8 cellular contexts compared by ENCODE assay signal in the genomic region with DNA sequence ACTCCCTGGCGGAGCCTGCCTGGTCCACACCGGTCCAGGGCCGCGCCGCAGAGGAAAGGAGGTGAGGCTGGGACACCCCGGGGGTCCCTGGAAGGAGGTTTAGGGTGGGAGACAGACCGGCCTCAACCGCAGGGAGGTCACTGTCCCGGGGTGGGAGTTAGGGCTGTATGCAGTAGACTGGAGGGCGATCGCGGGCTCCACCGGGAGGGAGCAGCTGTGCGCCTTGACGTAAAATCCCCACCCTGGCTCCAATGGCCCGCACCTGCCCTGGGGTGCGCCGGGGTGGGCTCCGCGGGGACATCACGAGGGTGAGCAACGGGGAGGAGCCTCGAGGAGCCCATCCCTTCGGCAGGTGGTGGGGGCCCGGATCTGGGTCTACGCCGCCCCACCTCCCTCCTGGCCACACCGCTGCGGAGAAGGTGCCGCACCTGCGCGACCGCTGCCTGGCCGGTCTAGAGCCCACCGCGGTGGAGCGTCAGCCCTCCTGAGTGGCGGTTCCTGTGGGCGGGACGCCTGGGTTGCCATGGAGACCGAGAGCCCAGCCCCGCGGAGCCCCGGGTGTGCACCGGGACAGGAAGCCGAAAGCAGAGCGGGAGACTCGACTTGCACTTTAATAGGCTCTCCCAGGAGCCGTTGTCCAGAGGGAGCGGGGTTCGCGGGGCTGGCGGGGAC.
DNase-seq lines count a peak whose midpoint lies in the region; ATAC-seq, FAIRE-seq and TF ChIP-seq lines count a peak whose summit lies in the region.
"Had no signal": no experiment of that assay in that cellular context is flagged by ENCODE, and none has a peak within 500 bp of the region (broad histone marks: within the 10 kb centered on the region; RNA-seq: fewer than 3 reads in every experiment).

No MANE protein-coding gene starts in this region.

- no peaks in the 10 kb centered on the region for H3K9me3 ChIP-seq in MG63
- no peaks in the 10 kb centered on the region for H3K9me3 ChIP-seq in pancreas
- H3K9me3 ChIP-seq: right lobe of liver had no signal

- ATAC-seq in pancreas (peak in 3 of 4 donors; percentile 38 to 53 (median 39)), HG02885 (IDR thresholded peaks at IDR 0.05; ENCODE audit: poor library complexity, unreplicated experiment) (no peak)
- ATAC-seq: right lobe of liver had no signal

- peak; percentile 18 for DNase-seq in EL
- peak; percentile 39 for DNase-seq in MG63
- no peak for DNase-seq in coronary artery (ENCODE audit: low spot score)
- DNase-seq in pancreas, result peak in 5 of 6 donors; percentile 14 to 70 (median 36)
- DNase-seq in ACHN, result no peak
- no peak for DNase-seq in GM12891 (ENCODE audit: insufficient read length, low spot score)

- FAIRE-seq in pancreas (lab: Jason Lieb, UNC) (no peak), GM12891 (lab: Jason Lieb, UNC) (no peak)

- TF ChIP-seq CTCF in coronary artery (IDR thresholded peaks at IDR 0.05), result no peak
- no peak for TF ChIP-seq CTCF in pancreas (IDR thresholded peaks at IDR 0.05)

- no peak overlapping the region for H3K27ac ChIP-seq in coronary artery
- H3K27ac ChIP-seq in pancreas, result no peak overlapping the region
- H3K27ac ChIP-seq: right lobe of liver had no signal

- no peak for TF ChIP-seq POLR2A in GM12891 (IDR thresholded peaks at IDR 0.05; ENCODE audit: low read depth, low read length)

- H3K27me3 ChIP-seq in MG63 (no peaks in the 10 kb centered on the region), pancreas (peaks cover 0 to 8% (median 0%) of the 10 kb centered on the region in 4 donors)

- no peaks in the 10 kb centered on the region for H3K4me1 ChIP-seq in pancreas
- H3K4me1 ChIP-seq: right lobe of liver had no signal

- WGBS in pancreas, 2 donors, result 7% methylated on average over 43 to 53 of the region's 53 CpGs

- in situ Hi-C loops in ACHN (cut with HindIII; ENCODE audit: low pct_ligation_motif_present, low pct_unique_long_range_greater_than_20kb, low sequenced_read_pairs), result no loop called here

- H3K36me3 ChIP-seq in MG63, result no peaks in the 10 kb centered on the region
- no peaks in the 10 kb centered on the region for H3K36me3 ChIP-seq in pancreas
- H3K36me3 ChIP-seq: right lobe of liver had no signal

- H3K4me3 ChIP-seq in MG63 (no peak overlapping the region), coronary artery (peak overlapping the region; percentile 40), pancreas (peak overlapping the region in 1 of 4 donors; percentile 10)
- H3K4me3 ChIP-seq: right lobe of liver had no signal

- intact Hi-C loops in pancreas (cut with DNase I), result loop anchor here in 1 of 3 donors (10.0 kb wide), 1 partner anchor 117 kb away; no protein-coding TSS in a partner anchor

TF ChIP-seq in GM12891, 5 proteins besides CTCF, POLR2A, EP300 and RAD21:
- TF ChIP-seq TAF1 (IDR thresholded peaks at IDR 0.05; ENCODE audit: low read depth, low read length) (no peak), POU2F2 (IDR thresholded peaks at IDR 0.05; ENCODE audit: low read depth, low read length) (no peak), PAX5 (IDR thresholded peaks at IDR 0.05; ENCODE audit: insufficient read depth, low read length, severe bottlenecking) (no peak), POLR2AphosphoS5 (IDR thresholded peaks at IDR 0.05; ENCODE audit: low read depth, low read length) (no peak), SPI1 (IDR thresholded peaks at IDR 0.05; ENCODE audit: low read depth, low read length) (no peak)

Comparison
In these comparisons a context has a peak if more than half of its experiments do, and no peak if none do; other contexts are left out.
1. DNase-seq: peak in EL (single experiment), MG63 (single experiment) and pancreas (5 of 6); none in coronary artery (single experiment), ACHN (single experiment) and GM12891 (single experiment).